In the genomic region with DNA sequence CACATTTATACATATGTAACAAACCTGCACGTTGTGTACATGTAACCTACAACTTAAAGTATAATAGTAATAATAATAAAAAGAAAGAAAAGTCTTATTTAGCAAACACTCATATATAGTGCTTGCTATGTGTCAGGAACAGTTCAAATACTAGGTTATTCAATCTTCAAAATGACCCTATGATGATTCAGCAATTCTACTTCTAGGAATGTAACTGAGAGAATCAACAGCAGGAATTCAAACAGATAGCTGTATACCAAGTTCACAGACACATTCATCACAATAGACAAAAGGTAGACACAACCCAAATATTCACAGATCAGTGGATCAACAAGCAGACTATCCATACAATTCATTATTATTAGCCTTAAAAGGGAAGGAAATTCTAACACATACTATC, we compare ENCODE assay signal across 22 cellular contexts.
"Had no signal": no experiment of that assay in that cellular context is flagged by ENCODE, and none has a peak within 500 bp of the region (broad histone marks: within the 10 kb centered on the region; RNA-seq: fewer than 3 reads in every experiment).

No MANE protein-coding gene starts in this region.

- H3K36me3 ChIP-seq: MG63, SJSA1 had no signal

- H3K4me3 Mint-ChIP-seq: activated CD8-positive, alpha-beta memory T cell treated with anti-CD3 and anti-CD28 coated beads, Interleukin-2, amount 10 ng/mL, durations not matched to agents 7 days and 5 days; activated naive CD4-positive, alpha-beta T cell treated with anti-CD3 and anti-CD28 coated beads, Interleukin-2, amount 50 U/mL, for 24 hours; activated T-cell treated with anti-CD3 and anti-CD28 coated beads, Interleukin-2, amount 50 U/mL, for 24 hours; activated T-helper 1 cell treated with anti-CD3 and anti-CD28 coated beads, Interleukin-12 subunit alpha, Interleukin-12 subunit beta, Interleukin-2, Interleukin-4 antibody, amounts not matched to agents 30 ng/mL and 10 ng/mL and 1 ng/mL, durations not matched to agents 14 hours and 24 hours and 36 hours; central memory CD8-positive, alpha-beta T cell; T-helper 1 cell treated with Interleukin-12 subunit alpha and Interleukin-12 subunit beta and Interleukin-4 antibody, amounts not matched to agents 30 μg/mL and 1 μg/mL, for 36 hours had no signal

- H3K4me1 ChIP-seq: SJSA1 had no signal

- H3K4me3 ChIP-seq: body of pancreas, MG63, SJSA1 had no signal

- H3K27ac ChIP-seq: body of pancreas, SJSA1 had no signal

- H3K27me3 ChIP-seq: body of pancreas, MG63, SJSA1 had no signal

- H3K36me3 Mint-ChIP-seq: activated CD8-positive, alpha-beta memory T cell treated with anti-CD3 and anti-CD28 coated beads, Interleukin-2, amount 10 ng/mL, durations not matched to agents 7 days and 5 days; activated naive CD4-positive, alpha-beta T cell treated with anti-CD3 and anti-CD28 coated beads, Interleukin-2, amount 50 U/mL, for 24 hours had no signal

- H3K9me3 ChIP-seq: body of pancreas, MG63, SJSA1 had no signal

- H3K4me1 Mint-ChIP-seq: activated CD8-positive, alpha-beta memory T cell treated with anti-CD3 and anti-CD28 coated beads, Interleukin-2, amount 10 ng/mL, durations not matched to agents 7 days and 5 days; activated naive CD4-positive, alpha-beta T cell treated with anti-CD3 and anti-CD28 coated beads, Interleukin-2, amount 50 U/mL, for 24 hours; central memory CD8-positive, alpha-beta T cell had no signal

- DNase-seq: activated CD4-positive, alpha-beta T cell treated with anti-CD3 and anti-CD28 coated beads for 4 hours; activated CD8-positive, alpha-beta memory T cell treated with anti-CD3 and anti-CD28 coated beads, Interleukin-2, amount 10 ng/mL, durations not matched to agents 7 days and 5 days; activated effector memory CD4-positive, alpha-beta T cell treated with Interleukin-2 at 50 U/mL for 16 hours; activated naive CD4-positive, alpha-beta T cell; activated T-cell treated with anti-CD3 and anti-CD28 coated beads, Interleukin-2, amount 50 U/mL, for 24 hours; aorta; body of pancreas; MG63; MV-4-11; NCI-H1105; NCI-H1436; NCI-H1694 treated with DMSO at 0.1 percent for 48 hours; NCI-H2029 treated with DMSO at 0.1 percent for 48 hours; NCI-H510A treated with DMSO at 0.1 percent for 48 hours; NCI-H69; PC-3; SHP77 had no signal

- H3K9me3 Mint-ChIP-seq: activated naive CD4-positive, alpha-beta T cell treated with anti-CD3 and anti-CD28 coated beads, Interleukin-2, amount 50 U/mL, for 24 hours; activated T-cell treated with anti-CD3 and anti-CD28 coated beads, Interleukin-2, amount 50 U/mL, for 24 hours; activated T-helper 1 cell treated with anti-CD3 and anti-CD28 coated beads, Interleukin-12 subunit alpha, Interleukin-12 subunit beta, Interleukin-2, Interleukin-4 antibody, amounts not matched to agents 30 ng/mL and 10 ng/mL and 1 ng/mL, durations not matched to agents 14 hours and 24 hours and 36 hours; central memory CD8-positive, alpha-beta T cell; T-helper 1 cell treated with Interleukin-12 subunit alpha and Interleukin-12 subunit beta and Interleukin-4 antibody, amounts not matched to agents 30 μg/mL and 1 μg/mL, for 36 hours had no signal

- H3K27ac Mint-ChIP-seq: activated CD8-positive, alpha-beta memory T cell treated with anti-CD3 and anti-CD28 coated beads, Interleukin-2, amount 10 ng/mL, durations not matched to agents 7 days and 5 days; activated naive CD4-positive, alpha-beta T cell treated with anti-CD3 and anti-CD28 coated beads, Interleukin-2, amount 50 U/mL, for 24 hours; activated T-cell treated with anti-CD3 and anti-CD28 coated beads, Interleukin-2, amount 50 U/mL, for 24 hours; activated T-helper 1 cell treated with anti-CD3 and anti-CD28 coated beads, Interleukin-12 subunit alpha, Interleukin-12 subunit beta, Interleukin-2, Interleukin-4 antibody, amounts not matched to agents 30 ng/mL and 10 ng/mL and 1 ng/mL, durations not matched to agents 14 hours and 24 hours and 36 hours; T-helper 1 cell treated with Interleukin-12 subunit alpha and Interleukin-12 subunit beta and Interleukin-4 antibody, amounts not matched to agents 30 μg/mL and 1 μg/mL, for 36 hours had no signal
